ENCODE assay signal across 3 cellular contexts in the genomic region with DNA sequence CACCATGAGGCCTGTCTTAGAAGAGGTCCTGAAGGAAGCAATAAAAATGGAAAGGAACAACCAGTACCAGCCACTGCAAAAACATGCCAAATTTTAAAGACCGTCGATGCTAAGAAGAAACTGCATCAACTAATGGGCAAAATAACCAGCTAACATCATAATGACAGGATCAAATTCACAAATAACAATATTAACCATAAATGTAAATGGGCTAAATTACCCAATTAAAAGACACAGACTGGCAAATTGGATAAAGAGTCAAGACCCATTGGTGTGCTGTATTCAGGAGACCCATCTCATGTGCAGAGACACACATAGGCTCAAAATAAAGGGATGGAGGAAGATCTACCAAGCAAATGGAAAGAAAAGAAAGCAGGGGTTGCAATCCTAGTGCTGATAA. TPM values are rescaled to one million over a fixed set of nuclear protein-coding genes. Genes with fewer than 3 reads are reported as not detected.
DNase-seq lines count a peak whose midpoint lies in the region; ATAC-seq, FAIRE-seq and TF ChIP-seq lines count a peak whose summit lies in the region.
"Not testable (repeated sequence)": the region's sequence is repeated elsewhere in the genome, so short reads cannot be mapped to it uniquely, and the experiment has no call there.

No MANE protein-coding gene starts in this region.

- not testable (repeated sequence) for TF ChIP-seq CTCF in HEK293 (tag by site-specific recombination; IDR thresholded peaks at IDR 0.05); GM12878 (IDR thresholded peaks at IDR 0.05 in 2 of 3, conservative IDR thresholded peaks at IDR 0.05 in 1 of 3; ENCODE audit: control insufficient read depth in 2 of 3, extremely low read depth in 1 of 3, insufficient read depth in 1 of 3, low read depth in 3 of 3, low read length in 3 of 3); K562 (IDR thresholded peaks at IDR 0.05 in 2 of 3, conservative IDR thresholded peaks at IDR 0.05 in 1 of 3; ENCODE audit: insufficient read depth in 2 of 3, low read depth in 1 of 3, low read length in 3 of 3)

- not testable (repeated sequence) for TF ChIP-seq RAD21 in GM12878 (IDR thresholded peaks at IDR 0.05; ENCODE audit: insufficient read depth, low read depth, low read length); K562 (CRISPR knock-in tag; conservative IDR thresholded peaks at IDR 0.05 in 1 of 2, IDR thresholded peaks at IDR 0.05 in 1 of 2)

- not testable (repeated sequence) for H3K9me3 ChIP-seq in HEK293 (ENCODE audit: control insufficient read depth, insufficient read depth, low read depth, low read length); GM12878 (replicated peaks; ENCODE audit: control insufficient read depth, insufficient read depth, low read length); K562 (replicated peaks; ENCODE audit: control insufficient read depth, insufficient read depth, low read depth, low read length)

- not testable (repeated sequence) for H2AFZ ChIP-seq in GM12878 (ENCODE audit: control insufficient read depth, low read depth, low read length); K562 (ENCODE audit: low read depth, low read length)

- SMC1A ChIA-PET in GM12878 (lab: Charles Lee; ENCODE audit: uncharacterized antibody, unreplicated experiment) = not testable (repeated sequence)

- TF ChIP-seq POLR2A in GM12878 (IDR thresholded peaks at IDR 0.05; ENCODE audit: low read depth, low read length); K562 (conservative IDR thresholded peaks at IDR 0.05): not testable (repeated sequence)

- RAD21 ChIA-PET in GM12878 (lab: Charles Lee; ENCODE audit: unreplicated experiment) = not testable (repeated sequence)

- not testable (repeated sequence) for H3K4me3 ChIP-seq in HEK293 (ENCODE audit: low read depth, low read length); GM12878; K562

- CTCF ChIA-PET in HEK293 (lab: Yijun Ruan, JAX) = interaction anchor here (0.9 to 1.6 kb wide), 3 partner anchors 8 to 132 kb away, joined by 3 to 4 read pairs (median 3); a partner anchor contains a TSS
- CTCF ChIA-PET in GM12878 (lab: Yijun Ruan, JAX); K562 (lab: Yijun Ruan, JAX; ENCODE audit: low intra/inter-chr PET ratio): not testable (repeated sequence)

- H3K79me2 ChIP-seq in GM12878 (ENCODE audit: control insufficient read depth, insufficient read depth, low read length); K562 (ENCODE audit: control insufficient read depth, insufficient read depth, low read length): not testable (repeated sequence)

- ATAC-seq in GM12878, K562: not testable (repeated sequence)

- not testable (repeated sequence) for DNase-seq in GM12878 (ENCODE audit: low read depth, low spot score); K562 (ENCODE audit: extremely low read depth in 1 of 4, low spot score in 3 of 4)

- TF ChIP-seq EP300 in GM12878 (IDR thresholded peaks at IDR 0.05; ENCODE audit: borderline replicate concordance in 1 of 2, control insufficient read depth in 1 of 2, low read depth in 2 of 2, low read length in 2 of 2); K562 (IDR thresholded peaks at IDR 0.05; ENCODE audit: low read length): not testable (repeated sequence)

- peak; percentile 91 for FAIRE-seq in GM12878 (lab: Jason Lieb, UNC)
- FAIRE-seq in K562 (lab: Jason Lieb, UNC) = not testable (repeated sequence)

- WGBS in GM12878 (ENCODE audit: insufficient coverage, insufficient replicate concordance, low lambda C conversion rate, missing lambda C conversion rate) = 87% methylated on average over 2 of the region's 2 CpGs
- WGBS in K562 (ENCODE audit: insufficient coverage, low coverage, missing lambda C conversion rate) = 0% methylated on average over 2 of the region's 2 CpGs

- not testable (repeated sequence) for H3K27ac ChIP-seq in HEK293 (ENCODE audit: extremely low read depth, low read depth, low read length); GM12878 (ENCODE audit: control insufficient read depth, insufficient read depth); K562 (ENCODE audit: extremely low read depth, low read depth, low read length)

- H4K20me1 ChIP-seq in GM12878 (ENCODE audit: control insufficient read depth, insufficient read depth); K562 (replicated peaks; ENCODE audit: control insufficient read depth, insufficient read depth, low read length): not testable (repeated sequence)

- POLR2A ChIA-PET in HEK293 (lab: Yijun Ruan, JAX); GM12878 (lab: Charles Lee); K562 (lab: Yijun Ruan, JAX): not testable (repeated sequence)

- BruUV-seq in GM12878 (replicated peaks; lab: Mats Ljungman, UMichigan); K562 (replicated peaks; lab: Mats Ljungman, UMichigan): not testable (repeated sequence)

- not testable (repeated sequence) for H3K9me1 ChIP-seq in K562 (ENCODE audit: control insufficient read depth, insufficient read depth, low read length)

- intact Hi-C loops in GM12878 (cut with micrococcal nuclease; ENCODE audit: unreplicated experiment); K562 (cut with micrococcal nuclease): not testable (repeated sequence)

- not testable (repeated sequence) for H3K4me1 ChIP-seq in HEK293 (ENCODE audit: control insufficient read depth, insufficient read depth, low read length); GM12878 (ENCODE audit: control insufficient read depth, insufficient read depth, low read length); K562 (replicated peaks in 1 of 2; ENCODE audit: control insufficient read depth in 2 of 2, insufficient read depth in 2 of 2, low read length in 2 of 2)

- H3K36me3 ChIP-seq in HEK293 (ENCODE audit: control insufficient read depth in 2 of 2, insufficient read depth in 1 of 2, low read length in 2 of 2); GM12878 (ENCODE audit: control insufficient read depth in 2 of 2, insufficient read depth in 2 of 2, low read length in 1 of 2); K562 (ENCODE audit: control insufficient read depth, insufficient read depth, low read length): not testable (repeated sequence)

- not testable (repeated sequence) for H3K9ac ChIP-seq in GM12878 (ENCODE audit: control insufficient read depth, insufficient read depth, low read length); K562 (ENCODE audit: insufficient read depth in 1 of 2, low read depth in 2 of 2, low read length in 2 of 2)

- H3K27me3 ChIP-seq in GM12878 (replicated peaks in 1 of 2; ENCODE audit: control insufficient read depth in 2 of 2, insufficient read depth in 2 of 2, low read length in 1 of 2); K562 (ENCODE audit: control insufficient read depth in 2 of 2, insufficient read depth in 2 of 2, low read length in 2 of 2): not testable (repeated sequence)

- in situ Hi-C loops in GM12878 (cut with MboI) = not testable (repeated sequence)
- in situ Hi-C loops in K562 (cut with MboI) = loop anchor here (10.0 kb wide), 1 partner anchor 492 kb away; no protein-coding TSS in a partner anchor

- H3K4me2 ChIP-seq in GM12878 (ENCODE audit: control insufficient read depth, insufficient read depth); K562 (ENCODE audit: insufficient read depth, low read length): not testable (repeated sequence)

TF ChIP-seq in K562, 482 proteins besides CTCF, POLR2A, EP300 and RAD21 (continues in another document):
- peak; percentile 98 for TF ChIP-seq ZNF507 (tag; conservative IDR thresholded peaks at IDR 0.05)

RNA-seq across cellular contexts. Expression of a gene that starts 14.1 kb away (rescaled TPM):
- 41.2 and 42.9 TPM in 2 replicates for total RNA-seq in GM12878 (2013; cell fraction: nucleolus; rRNA removed)
- total RNA-seq in GM12878 (2014; rRNA removed) = 12.0 and 12.4 TPM in 2 replicates
- total RNA-seq in GM12878 (2014; rRNA removed; fragmentation: Illumina TruSeq; extraction: Trizol) = 14.3 and 14.7 TPM in 2 replicates
- 24.7 and 26.2 TPM in 2 replicates for total RNA-seq in GM12878 (2021)
- polyA plus RNA-seq in GM12878 (2011; ENCODE audit: low read depth) = 15.4 TPM
- 21.7 and 22.0 TPM in 2 replicates for polyA plus RNA-seq in GM12878 (2011; rRNA removed)
- polyA plus RNA-seq in GM12878 (2011; cell fraction: cytosol; rRNA removed) = 16.9 and 24.2 TPM in 2 replicates
- 31.2 and 49.7 TPM in 2 replicates for polyA plus RNA-seq in GM12878 (2011; cell fraction: nucleus; rRNA removed)
- polyA plus RNA-seq in GM12878 (2012) = 16.3 and 22.0 TPM in 2 replicates
- 23.8 and 27.8 TPM in 2 replicates for polyA plus RNA-seq in GM12878 (2014; fragmentation: Illumina TruSeq; extraction: Trizol)
- polyA plus RNA-seq in GM12878 (2014; fragmentation: Nextera tagmentation; extraction: Ambion mirVana) = 1 to 10 TPM; 6.5 to 9.9 TPM
- polyA plus RNA-seq in GM12878 (2014; rRNA removed) = 10.2 and 13.3 TPM in 2 replicates
- 10 to 100 TPM; 27.0 to 33.6 TPM for polyA plus RNA-seq in GM12878 (2016; fragmentation: Nextera tagmentation; extraction: Ambion mirVana)
- 29.8 and 34.0 TPM in 2 replicates for polyA minus RNA-seq in GM12878 (2011; rRNA and poly(A)+ RNA removed)
- 11.2 and 13.8 TPM in 2 replicates for polyA minus RNA-seq in GM12878 (2011; cell fraction: cytosol; rRNA and poly(A)+ RNA removed)
- 21.2 and 35.5 TPM in 2 replicates for polyA minus RNA-seq in GM12878 (2011; cell fraction: nucleus; rRNA and poly(A)+ RNA removed)
- 39.0 and 76.5 TPM in 2 replicates for total RNA-seq in K562 (2011; cell fraction: chromatin; rRNA removed; ENCODE audit: low replicate concordance)
- total RNA-seq in K562 (2011; cell fraction: nucleolus; rRNA removed) = 18.8 and 23.4 TPM in 2 replicates
- total RNA-seq in K562 (2011; cell fraction: nucleoplasm; rRNA removed) = 43.5 and 68.7 TPM in 2 replicates
- 22.4 and 22.7 TPM in 2 replicates for total RNA-seq in K562 (2014; rRNA removed)
- total RNA-seq in K562 (2014; rRNA removed; fragmentation: Illumina TruSeq; extraction: Trizol) = 33.8 and 33.9 TPM in 2 replicates
- total RNA-seq in K562 (2015; rRNA removed; fragmentation: Illumina TruSeq; extraction: Trizol) = 27.0 and 28.3 TPM in 2 replicates
- total RNA-seq in K562 (2021) = 54.7 and 58.3 TPM in 2 replicates
- polyA plus RNA-seq in K562 (2011; rRNA removed) = 21.5 and 26.2 TPM in 2 replicates
- polyA plus RNA-seq in K562 (2011; cell fraction: cytosol; rRNA removed) = 15.1 and 25.2 TPM in 2 replicates
- polyA plus RNA-seq in K562 (2011; cell fraction: nucleus; rRNA removed) = 24.9 and 27.3 TPM in 2 replicates
- 31.8 and 42.1 TPM in 2 replicates for polyA plus RNA-seq in K562 (2012)
- polyA plus RNA-seq in K562 (2014; fragmentation: Illumina TruSeq; extraction: Trizol) = 56.7 and 60.8 TPM in 2 replicates
- polyA plus RNA-seq in K562 (2014; fragmentation: Nextera tagmentation; extraction: Ambion mirVana) = 10 to 100 TPM; 14.1 to 18.6 TPM
- polyA plus RNA-seq in K562 (2014; rRNA removed) = 28.2 and 30.0 TPM in 2 replicates
- polyA minus RNA-seq in K562 (2011; rRNA and poly(A)+ RNA removed) = 43.8 and 56.0 TPM in 2 replicates
- 26.1 and 28.8 TPM in 2 replicates for polyA minus RNA-seq in K562 (2011; cell fraction: cytosol; rRNA and poly(A)+ RNA removed)
- polyA minus RNA-seq in K562 (2011; cell fraction: nucleus; rRNA and poly(A)+ RNA removed) = 22.5 and 32.8 TPM in 2 replicates
